In genomic region chr17:45225964-45226530, GRCh38 we compare ENCODE assay signal across 9 cellular contexts. TPM values are rescaled to one million over a fixed set of nuclear protein-coding genes. Genes with fewer than 3 reads are reported as not detected.
DNase-seq lines count a peak whose midpoint lies in the region; ATAC-seq, FAIRE-seq and TF ChIP-seq lines count a peak whose summit lies in the region.
"Had no signal": no experiment of that assay in that cellular context is flagged by ENCODE, and none has a peak within 500 bp of the region (broad histone marks: within the 10 kb centered on the region; RNA-seq: fewer than 3 reads in every experiment).

No MANE protein-coding gene starts in this region.

- peaks cover 57% of the 10 kb centered on the region for H3K4me1 Mint-ChIP-seq in activated CD4-positive, alpha-beta memory T cell treated with anti-CD3 and anti-CD28 coated beads for 36 hours (ENCODE audit: low read depth)
- H3K4me1 Mint-ChIP-seq in endodermal cell, result peaks cover 8% of the 10 kb centered on the region

- no peaks in the 10 kb centered on the region for H4K20me1 ChIP-seq in smooth muscle cell (ENCODE audit: low read depth)

- H3K36me3 ChIP-seq in endodermal cell (ENCODE audit: control insufficient read depth, insufficient read depth, low read length), result no peaks in the 10 kb centered on the region
- H3K36me3 ChIP-seq in aorta (ENCODE audit: control insufficient read depth in 1 of 2, insufficient read depth in 2 of 2, low read length in 1 of 2), result no peaks in the 10 kb centered on the region
- no peaks in the 10 kb centered on the region for H3K36me3 ChIP-seq in smooth muscle cell (ENCODE audit: low read depth)

- WGBS in A549 (ENCODE audit: missing lambda C conversion rate), result 56% methylated on average over 6 of the region's 11 CpGs
- 67 to 80% methylated on average over 5 to 11 of the region's 11 CpGs for WGBS in endodermal cell (ENCODE audit: insufficient coverage in 1 of 2, insufficient read length in 1 of 2), 2 experiments
- WGBS in aorta, 2 donors, result 89% methylated on average over 9 to 11 of the region's 11 CpGs
- WGBS in smooth muscle cell (ENCODE audit: low lambda C conversion rate), result 76% methylated on average over 11 of the region's 11 CpGs

- no peak overlapping the region for H2AFZ ChIP-seq in smooth muscle cell (ENCODE audit: low read depth)

- peaks cover 33% of the 10 kb centered on the region for H3K27me3 ChIP-seq in endodermal cell (ENCODE audit: control insufficient read depth, insufficient read depth, low read length, poor library complexity, severe bottlenecking)
- H3K27me3 ChIP-seq in aorta (ENCODE audit: control insufficient read depth in 1 of 2, insufficient read depth in 2 of 2, low read length in 1 of 2), result no peaks in the 10 kb centered on the region
- H3K27me3 ChIP-seq in smooth muscle cell (ENCODE audit: low read depth), result peaks cover 33% of the 10 kb centered on the region

- FAIRE-seq in A549 (lab: Jason Lieb, UNC), result no peak

- peak overlapping the region; percentile 97 for H3K27ac ChIP-seq in A549
- no peak overlapping the region for H3K27ac ChIP-seq in endodermal cell (ENCODE audit: low read depth, low read length)
- no peak overlapping the region for H3K27ac ChIP-seq in aorta (ENCODE audit: low read depth in 1 of 2, low read length in 2 of 2)
- no peak overlapping the region for H3K27ac ChIP-seq in smooth muscle cell (ENCODE audit: low read depth)

- no peak for TF ChIP-seq RAD21 in A549 (conservative IDR thresholded peaks at IDR 0.05 in 1 of 2, IDR thresholded peaks at IDR 0.05 in 1 of 2)

- no peaks in the 10 kb centered on the region for H3F3A ChIP-seq in smooth muscle cell (ENCODE audit: low read depth)

- TF ChIP-seq EP300 in A549 (IDR thresholded peaks at IDR 0.05), result no peak; a peak in 1 of 5 replicates

- ATAC-seq in A549 (no peak), GM19467 (IDR thresholded peaks at IDR 0.05; ENCODE audit: unreplicated experiment) (peak; percentile 42), aorta (ENCODE audit: low FRiP score) (no peak)

- no peaks in the 10 kb centered on the region for H3K9me3 Mint-ChIP-seq in activated CD4-positive, alpha-beta memory T cell treated with anti-CD3 and anti-CD28 coated beads for 36 hours
- H3K9me3 Mint-ChIP-seq in endodermal cell, result no peaks in the 10 kb centered on the region

- DNase-seq in A549 (ENCODE audit: low read depth in 1 of 2, low spot score in 1 of 2), result peak in 1 of 2 experiments; percentile 40
- DNase-seq in KG1 (lab: John Stamatoyannopoulos, UW), result peak; percentile 95
- peak; percentile 99 for DNase-seq in activated CD4-positive, alpha-beta memory T cell treated with anti-CD3 and anti-CD28 coated beads for 36 hours
- DNase-seq in endodermal cell, result peak; percentile 53
- DNase-seq in renal cortical epithelial cell (ENCODE audit: low read depth), result peak; percentile 15
- peak; percentile 86 to 92 for DNase-seq in aorta
- DNase-seq in smooth muscle cell (lab: John Stamatoyannopoulos, UW; ENCODE audit: unreplicated experiment), result no peak

- peak overlapping the region; percentile 92 for H3K4me2 ChIP-seq in A549
- no peak overlapping the region for H3K4me2 ChIP-seq in smooth muscle cell

- TF ChIP-seq CTCF in A549 (IDR thresholded peaks at IDR 0.05) (no peak), endodermal cell (conservative IDR thresholded peaks at IDR 0.05) (no peak), smooth muscle cell (IDR thresholded peaks at IDR 0.05; ENCODE audit: borderline replicate concordance, insufficient read depth, poor library complexity, severe bottlenecking) (no peak)

- CTCF ChIA-PET in A549 (lab: Yijun Ruan, JAX), result interaction anchor here (0.7 to 52.3 kb wide), 18 partner anchors 11 to 626 kb away, joined by 3 to 2147 read pairs (median 5); partner anchors contain the start of genes ACBD4, HEXIM1, HEXIM2 and PLCD3
- CTCF ChIA-PET in activated CD4-positive, alpha-beta memory T cell treated with anti-CD3 and anti-CD28 coated beads for 36 hours (lab: Charles Lee), result interaction anchor here (0.8 to 13.8 kb wide), 9 partner anchors 7 to 159 kb away, joined by 3 to 488 read pairs (median 6); partner anchors contain the start of genes ACBD4, HEXIM1 and MAP3K14

- H3K27ac Mint-ChIP-seq in activated CD4-positive, alpha-beta memory T cell treated with anti-CD3 and anti-CD28 coated beads for 36 hours, result peak overlapping the region; percentile 100
- no peak overlapping the region for H3K27ac Mint-ChIP-seq in endodermal cell

- peak overlapping the region; percentile 100 for H3K4me3 Mint-ChIP-seq in activated CD4-positive, alpha-beta memory T cell treated with anti-CD3 and anti-CD28 coated beads for 36 hours
- no peak overlapping the region for H3K4me3 Mint-ChIP-seq in endodermal cell

- H3K79me2 ChIP-seq in smooth muscle cell (ENCODE audit: low read depth), result no peaks in the 10 kb centered on the region

- POLR2A ChIA-PET in A549 (lab: Yijun Ruan, JAX), result interaction anchor here (0.7 to 1.7 kb wide), 7 partner anchors 9 to 94 kb away, joined by 3 to 21 read pairs (median 3); partner anchors contain the start of genes HEXIM1 and MAP3K14
- POLR2A ChIA-PET in activated CD4-positive, alpha-beta memory T cell treated with anti-CD3 and anti-CD28 coated beads for 36 hours (lab: Charles Lee), result interaction anchor here (0.5 to 6.2 kb wide), 18 partner anchors 10 to 184 kb away, joined by 3 to 52 read pairs (median 4); partner anchors contain the start of genes DCAKD, HEXIM1, HEXIM2 and MAP3K14

- H3K27me3 Mint-ChIP-seq in activated CD4-positive, alpha-beta memory T cell treated with anti-CD3 and anti-CD28 coated beads for 36 hours, result no peaks in the 10 kb centered on the region
- H3K27me3 Mint-ChIP-seq in endodermal cell (ENCODE audit: insufficient read depth), result peaks cover 54% of the 10 kb centered on the region

- intact Hi-C loops in activated CD4-positive, alpha-beta memory T cell treated with anti-CD3 and anti-CD28 coated beads for 36 hours (cut with micrococcal nuclease), result loop anchor here (1.0 to 5.0 kb wide), 3 partner anchors 78 to 164 kb away; partner anchors contain the start of genes HEXIM1 and NMT1
- intact Hi-C loops in aorta (cut with DNase I), result no loop called here

- peaks cover 83% of the 10 kb centered on the region for H3K4me1 ChIP-seq in A549
- H3K4me1 ChIP-seq in endodermal cell (ENCODE audit: control insufficient read depth, insufficient read depth, low read length), result no peaks in the 10 kb centered on the region
- H3K4me1 ChIP-seq in aorta (ENCODE audit: control insufficient read depth in 1 of 2, insufficient read depth in 2 of 2, low read length in 2 of 2), result no peaks in the 10 kb centered on the region
- H3K4me1 ChIP-seq in smooth muscle cell (ENCODE audit: low read depth), result peaks cover 15% of the 10 kb centered on the region

- H3K36me3 Mint-ChIP-seq in activated CD4-positive, alpha-beta memory T cell treated with anti-CD3 and anti-CD28 coated beads for 36 hours, result peaks cover 44% of the 10 kb centered on the region
- no peaks in the 10 kb centered on the region for H3K36me3 Mint-ChIP-seq in endodermal cell (ENCODE audit: low read depth)

- H3K9ac ChIP-seq in endodermal cell (ENCODE audit: extremely low read depth, low read length, poor library complexity, severe bottlenecking), result no peak overlapping the region
- no peak overlapping the region for H3K9ac ChIP-seq in smooth muscle cell (ENCODE audit: low read depth)

- H3K4me3 ChIP-seq in A549 (no peak overlapping the region), endodermal cell (ENCODE audit: low read length) (no peak overlapping the region), aorta (ENCODE audit: low read length in 2 of 2) (no peak overlapping the region), smooth muscle cell (no peak overlapping the region)

- no peak for TF ChIP-seq POLR2A in A549 (IDR thresholded peaks at IDR 0.05; ENCODE audit: low read length)

- H3K9me3 ChIP-seq in A549 (no peaks in the 10 kb centered on the region), endodermal cell (ENCODE audit: control insufficient read depth, low read length) (no peaks in the 10 kb centered on the region), aorta (ENCODE audit: control insufficient read depth, low read length) (no peaks in the 10 kb centered on the region), smooth muscle cell (replicated peaks; ENCODE audit: low read depth) (no peaks in the 10 kb centered on the region)

TF ChIP-seq in A549, 52 proteins besides CTCF, POLR2A, EP300 and RAD21:
- peak; percentile 56 for TF ChIP-seq MAX (IDR thresholded peaks at IDR 0.05)
- no peak for TF ChIP-seq ESRRA (IDR thresholded peaks at IDR 0.05; ENCODE audit: borderline replicate concordance, low read length)

RNA-seq across cellular contexts. Expression of gene FMNL1, which starts 4.4 kb away (rescaled TPM):
- 8.6 and 17.5 TPM in 2 replicates for polyA plus RNA-seq in A549 (2011; rRNA removed)
- polyA plus RNA-seq in A549 (2012; cell fraction: cytosol; rRNA removed), result 40.3 and 42.8 TPM in 2 replicates
- 91.1 and 105 TPM in 2 replicates for polyA plus RNA-seq in A549 (2012; cell fraction: nucleus; rRNA removed)
- polyA plus RNA-seq in A549 (2017; fragmentation: RNase III; extraction: RNeasy Plus Mini Kit Qiagen cat#74134 plus additional on column Dnase treatment), result 43.9 to 47.9 TPM (median 44.0 TPM) in 3 replicates
- 29.7 and 46.8 TPM in 2 replicates for polyA minus RNA-seq in A549 (2011; rRNA and poly(A)+ RNA removed)
- 100 to 1,000 TPM; 314 to 331 TPM for total RNA-seq in activated CD4-positive, alpha-beta memory T cell treated with anti-CD3 and anti-CD28 coated beads for 36 hours
- total RNA-seq in endodermal cell, result 1 to 10 TPM; 3.5 to 4.5 TPM
- 1.9 TPM for polyA plus RNA-seq in endodermal cell (2013, experiment 1 of 2)
- polyA plus RNA-seq in endodermal cell (2013, experiment 2 of 2), result 1.7 TPM
- 7.5 and 12.1 TPM in 2 replicates for total RNA-seq in renal cortical epithelial cell
- total RNA-seq in aorta, result 10 to 100 TPM; 24.0 to 51.7 TPM
- polyA plus RNA-seq in aorta, result 10 to 100 TPM in 1 of 2 donors, 1 to 10 TPM in 1; 2.2 to 11.9 TPM
- 0.90 TPM in 1 of 2 replicates, not detected in the other for total RNA-seq in smooth muscle cell
- polyA plus RNA-seq in smooth muscle cell, result 0.37 and 1.3 TPM in 2 replicates

RNA-seq across cellular contexts. Expression of gene SPATA32, which starts 35.8 kb away (rescaled TPM):
- polyA plus RNA-seq in A549 (2011; rRNA removed) (0.05 and 0.08 TPM in 2 replicates), A549 (2017; fragmentation: RNase III; extraction: RNeasy Plus Mini Kit Qiagen cat#74134 plus additional on column Dnase treatment) (0.09 to 0.25 TPM (median 0.21 TPM) in 3 replicates), aorta (not detected), smooth muscle cell (0.27 TPM in 1 of 2 replicates, not detected in the other)
- polyA plus RNA-seq in A549 (2012; cell fraction: cytosol; rRNA removed), result 0.09 and 0.16 TPM in 2 replicates
- polyA plus RNA-seq in A549 (2012; cell fraction: nucleus; rRNA removed), result 0.40 and 0.54 TPM in 2 replicates
- not detected in 2 replicates for polyA minus RNA-seq in A549 (2011; rRNA and poly(A)+ RNA removed)
- total RNA-seq in activated CD4-positive, alpha-beta memory T cell treated with anti-CD3 and anti-CD28 coated beads for 36 hours, result under 1 TPM in 1 of 2 experiments, not detected in 1; 0.12 TPM
- total RNA-seq in endodermal cell (under 1 TPM in 1 of 2 donors, not detected in 1; 0.18 TPM), renal cortical epithelial cell (0.10 TPM in 1 of 2 replicates, not detected in the other), aorta (not detected), smooth muscle cell (not detected in 2 replicates)
- not detected for polyA plus RNA-seq in endodermal cell (2013, experiment 1 of 2)
- polyA plus RNA-seq in endodermal cell (2013, experiment 2 of 2), result not detected
- polyA plus RNA-seq: AG04450 had no signal

Comparison
In these comparisons a context has a peak if more than half of its experiments do, and no peak if none do; other contexts are left out.
1. H3K27ac ChIP-seq: peak in A549 (2 of 2); none in endodermal cell (single experiment), aorta (0 of 2) and smooth muscle cell (single experiment).
2. RNA of gene FMNL1, which starts 4.4 kb away (total RNA-seq): 314 to 331 TPM in activated CD4-positive, alpha-beta memory T cell treated with anti-CD3 and anti-CD28 coated beads for 36 hours; 24.0 to 51.7 TPM in aorta, 7.5 to 12.1 TPM in renal cortical epithelial cell, 3.5 to 4.5 TPM in endodermal cell and 0.90 TPM in smooth muscle cell; every median in the first group is over 4 times any median in the second.